ENCODE assay signal across 20 cellular contexts in genomic region chr12:77163068-77163810, GRCh38.
"Had no signal": no experiment of that assay in that cellular context is flagged by ENCODE, and none has a peak within 500 bp of the region (broad histone marks: within the 10 kb centered on the region; RNA-seq: fewer than 3 reads in every experiment).

No MANE protein-coding gene starts in this region.

- H3K9ac ChIP-seq: parathyroid adenoma had no signal

- H3K36me3 ChIP-seq: breast epithelium, lower lobe of right lung, right lobe of liver had no signal

- H3K4me1 ChIP-seq: breast epithelium, foreskin keratinocyte, lower lobe of right lung, parathyroid adenoma, right lobe of liver, testis had no signal

- H3K27me3 ChIP-seq: breast epithelium, foreskin keratinocyte, right lobe of liver, testis had no signal

- ATAC-seq: foreskin keratinocyte; lower lobe of right lung; natural killer cell treated with Interleukin-12 subunit alpha and Interleukin-12 subunit beta and Interleukin-15 and Interleukin-18, amount 100 ng/mL, for 72 hours; right lobe of liver; stimulated activated effector memory CD8-positive, alpha-beta T cell treated with anti-CD3 and anti-CD28 coated beads, Interleukin-12 subunit alpha, Interleukin-12 subunit beta, amount 100 ng/mL, for 72 hours had no signal

- H3K9me3 ChIP-seq: breast epithelium, lower lobe of right lung, right lobe of liver, testis had no signal

- DNase-seq: activated CD4-positive, alpha-beta T cell treated with anti-CD3 and anti-CD28 coated beads, Interleukin-2, amount 50 U/mL, for 1 hour; activated CD4-positive, CD25-positive, alpha-beta regulatory T cell treated with anti-CD3 and anti-CD28 coated beads, Interleukin-2, amount 50 U/mL, for 72 hours; activated CD8-positive, alpha-beta memory T cell treated with anti-CD3 and anti-CD28 coated beads for 24 hours; activated CD8-positive, alpha-beta memory T cell treated with anti-CD3 and anti-CD28 coated beads, Interleukin-2, amount 50 U/mL, for 48 hours; activated effector memory CD4-positive, alpha-beta T cell treated with Interleukin-2 at 50 U/mL for 16 hours; activated naive CD4-positive, alpha-beta T cell treated with anti-CD3 and anti-CD28 coated beads, Interleukin-2, amount 50 U/mL, for 16 hours; activated T-cell treated with anti-CD3 and anti-CD28 coated beads, Interleukin-2, amount 50 U/mL, for 48 hours; effector CD8-positive, alpha-beta T cell; foreskin keratinocyte; hypothalamus; islet precursor cell; lower lobe of right lung; right lobe of liver; stimulated activated CD4-positive, alpha-beta T cell treated with anti-CD3 and anti-CD28 coated beads, Interleukin-4, amount 100 ng/mL, for 24 hours; testis had no signal

- H3K79me2 ChIP-seq: parathyroid adenoma had no signal

- H3K27ac ChIP-seq: breast epithelium, foreskin keratinocyte, lower lobe of right lung, parathyroid adenoma, right lobe of liver, testis, VCaP had no signal

- H3K4me3 ChIP-seq: breast epithelium, lower lobe of right lung, right lobe of liver, testis had no signal

- H2AFZ ChIP-seq: parathyroid adenoma had no signal
